In the genomic region with DNA sequence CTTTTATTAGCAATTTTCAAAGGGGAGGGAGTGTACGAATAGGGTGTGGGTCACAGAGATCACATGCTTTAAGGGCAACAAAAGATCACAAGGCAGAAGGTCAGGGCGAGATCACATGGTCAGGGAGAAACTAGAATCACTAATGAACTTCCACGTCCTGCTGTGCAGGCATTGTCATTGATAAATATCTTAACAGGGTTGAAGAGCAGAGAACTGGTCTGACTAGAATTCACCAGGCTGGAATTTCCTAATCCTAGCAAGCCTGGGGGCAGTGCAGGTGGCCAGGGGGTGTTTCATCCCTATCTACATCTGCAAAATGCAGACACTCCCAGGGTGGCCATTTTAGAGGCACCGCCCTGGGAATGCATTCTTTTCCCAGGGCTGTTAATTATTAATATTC, we compare ENCODE assay signal across 1 cellular context.
TF ChIP-seq lines count a peak whose summit lies in the region.

No MANE protein-coding gene starts in this region.

TF ChIP-seq in WTC11, 78 proteins besides CTCF, POLR2A, EP300 and RAD21 (continued from another document):
- TF ChIP-seq, protein P1, sequence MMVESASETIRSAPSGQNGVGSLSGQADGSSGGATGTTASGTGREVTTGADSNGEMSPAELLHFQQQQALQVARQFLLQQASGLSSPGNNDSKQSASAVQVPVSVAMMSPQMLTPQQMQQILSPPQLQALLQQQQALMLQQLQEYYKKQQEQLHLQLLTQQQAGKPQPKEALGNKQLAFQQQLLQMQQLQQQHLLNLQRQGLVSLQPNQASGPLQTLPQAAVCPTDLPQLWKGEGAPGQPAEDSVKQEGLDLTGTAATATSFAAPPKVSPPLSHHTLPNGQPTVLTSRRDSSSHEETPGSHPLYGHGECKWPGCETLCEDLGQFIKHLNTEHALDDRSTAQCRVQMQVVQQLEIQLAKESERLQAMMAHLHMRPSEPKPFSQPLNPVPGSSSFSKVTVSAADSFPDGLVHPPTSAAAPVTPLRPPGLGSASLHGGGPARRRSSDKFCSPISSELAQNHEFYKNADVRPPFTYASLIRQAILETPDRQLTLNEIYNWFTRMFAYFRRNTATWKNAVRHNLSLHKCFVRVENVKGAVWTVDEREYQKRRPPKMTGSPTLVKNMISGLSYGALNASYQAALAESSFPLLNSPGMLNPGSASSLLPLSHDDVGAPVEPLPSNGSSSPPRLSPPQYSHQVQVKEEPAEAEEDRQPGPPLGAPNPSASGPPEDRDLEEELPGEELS (CRISPR knock-in tag; IDR thresholded peaks at IDR 0.05) = peak; percentile 37; the same call in 1 of the 2 replicates
